In the genomic region with DNA sequence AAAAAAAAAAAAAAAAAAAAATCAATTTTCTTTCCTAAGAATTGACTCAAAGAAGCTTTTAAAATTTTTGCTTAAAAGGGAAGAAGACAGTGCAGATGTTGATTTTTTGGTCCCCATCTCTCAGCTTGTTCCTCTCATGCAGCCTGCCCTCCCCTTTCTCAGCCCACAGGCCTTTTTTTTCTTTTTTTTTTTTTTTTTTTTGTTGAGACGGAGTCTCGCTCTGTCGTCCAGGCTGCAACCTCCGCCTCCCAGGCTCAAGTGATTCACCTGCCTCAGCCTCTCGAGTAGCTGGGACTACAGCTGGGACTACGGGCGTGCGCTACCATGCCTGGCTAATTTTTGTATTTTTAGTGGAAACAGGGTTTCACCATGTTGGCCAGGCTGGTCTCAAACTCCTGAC, we compare ENCODE assay signal across 20 cellular contexts. TPM values are rescaled to one million over a fixed set of nuclear protein-coding genes. Genes with fewer than 3 reads are reported as not detected.
DNase-seq lines count a peak whose midpoint lies in the region; ATAC-seq and TF ChIP-seq lines count a peak whose summit lies in the region.
"Had no signal": no experiment of that assay in that cellular context is flagged by ENCODE, and none has a peak within 500 bp of the region (broad histone marks: within the 10 kb centered on the region; RNA-seq: fewer than 3 reads in every experiment).

No MANE protein-coding gene starts in this region.

- H3K9me2 ChIP-seq in GM23248 (ENCODE audit: insufficient read depth) = no peaks in the 10 kb centered on the region

- in situ Hi-C loops in GM23248 (cut with MboI) = no loop called here

- no peaks in the 10 kb centered on the region for H3K9me3 Mint-ChIP-seq in chondrocyte (ENCODE audit: low read depth)
- no peaks in the 10 kb centered on the region for H3K9me3 Mint-ChIP-seq in stimulated activated naive B cell treated with anti-CD40 and anti-IgM and Interleukin-4, amounts not matched to agents 10 μg/mL and 1 μg/mL and 100 μg/mL, for 72 hours

- peaks cover 93% of the 10 kb centered on the region for H3K4me1 Mint-ChIP-seq in chondrocyte (ENCODE audit: low read depth)
- peaks cover 56 to 85% of the 10 kb centered on the region in 2 donors for H3K4me1 Mint-ChIP-seq in stimulated activated naive B cell treated with anti-CD40 and anti-IgM and Interleukin-4, amounts not matched to agents 10 μg/mL and 1 μg/mL and 100 μg/mL, for 72 hours

- CTCF ChIA-PET in HEK293T (lab: Yijun Ruan, JAX) (interaction anchor here (0.6 to 1.2 kb wide), 3 partner anchors 19 to 94 kb away, joined by 3 read pairs; no protein-coding TSS in a partner anchor), RWPE1 (lab: Yijun Ruan, JAX) (interaction anchor here (0.6 kb wide), 1 partner anchor 12 kb away, joined by 5 read pairs; no protein-coding TSS in a partner anchor)

- 93 to 94% methylated on average over 8 of the region's 8 CpGs for WGBS in GM23248 (ENCODE audit: low coverage in 1 of 2, low lambda C conversion rate in 2 of 2, missing lambda C conversion rate in 2 of 2), 2 experiments

- H3K4me3 Mint-ChIP-seq in chondrocyte (ENCODE audit: unreplicated experiment) = no peak overlapping the region
- H3K4me3 Mint-ChIP-seq in stimulated activated naive B cell treated with anti-CD40 and anti-IgM and Interleukin-4, amounts not matched to agents 10 μg/mL and 1 μg/mL and 100 μg/mL, for 72 hours = no peak overlapping the region

- no peaks in the 10 kb centered on the region for H3K27me3 Mint-ChIP-seq in chondrocyte (ENCODE audit: low read depth)
- H3K27me3 Mint-ChIP-seq in stimulated activated naive B cell treated with anti-CD40 and anti-IgM and Interleukin-4, amounts not matched to agents 10 μg/mL and 1 μg/mL and 100 μg/mL, for 72 hours = no peaks in the 10 kb centered on the region

- POLR2A ChIA-PET in HEK293T (lab: Yijun Ruan, JAX) (no interaction called here), RWPE1 (lab: Yijun Ruan, JAX; ENCODE audit: low non-redundant PET) (interaction anchor here (0.7 kb wide), 1 partner anchor 16 kb away, joined by 7 read pairs; no protein-coding TSS in a partner anchor)

- H4K20me1 ChIP-seq in GM23248 (ENCODE audit: insufficient read depth) = 0 out of 2 replicates have a peak, but pooled peaks cover 5% of the 10 kb centered on the region

- peak overlapping the region; percentile 22 for H3K27ac ChIP-seq in parathyroid adenoma
- no peak overlapping the region for H3K27ac ChIP-seq in RWPE1
- no peak overlapping the region for H3K27ac ChIP-seq in GM23248

- H3K79me2 ChIP-seq in parathyroid adenoma (peaks cover 87% of the 10 kb centered on the region), GM23248 (ENCODE audit: insufficient read depth) (peaks cover 78% of the 10 kb centered on the region)

- TF ChIP-seq CTCF in chondrocyte (IDR thresholded peaks at IDR 0.05) (no peak), parathyroid adenoma (IDR thresholded peaks at IDR 0.05) (no peak), RWPE1 (conservative IDR thresholded peaks at IDR 0.05; ENCODE audit: low read depth) (no peak)

- H3K4me2 ChIP-seq in parathyroid adenoma (ENCODE audit: low read length) = no peak overlapping the region
- H3K4me2 ChIP-seq in GM23248 (ENCODE audit: unreplicated experiment) = no peak overlapping the region

- H2AFZ ChIP-seq in parathyroid adenoma = no peak overlapping the region
- H2AFZ ChIP-seq in GM23248 = no peak overlapping the region

- H3K27ac Mint-ChIP-seq in chondrocyte (ENCODE audit: unreplicated experiment) = peak overlapping the region; percentile 95
- H3K27ac Mint-ChIP-seq in stimulated activated naive B cell treated with anti-CD40 and anti-IgM and Interleukin-4, amounts not matched to agents 10 μg/mL and 1 μg/mL and 100 μg/mL, for 72 hours = peak overlapping the region; percentile 37

- DNase-seq in HEK293T (ENCODE audit: extremely low spot score) = no peak
- DNase-seq in chondrocyte (ENCODE audit: low spot score) = no peak
- no peak for DNase-seq in stimulated activated naive B cell treated with anti-CD40 and anti-IgM and Interleukin-4, amounts not matched to agents 10 μg/mL and 1 μg/mL and 100 μg/mL, for 72 hours
- no peak for DNase-seq in RWPE1 (ENCODE audit: low spot score)
- no peak for DNase-seq in GM23248
- DNase-seq: C1 segment of cervical spinal cord, DND-41, KG1, MV-4-11, NCI-H1694 treated with DMSO at 0.1 percent for 48 hours, NCI-H2107, NCI-H510A, NCI-H774, OCI-M1, SIG-M5 had no signal

- H3K4me3 ChIP-seq in parathyroid adenoma (ENCODE audit: low read depth, low read length) (no peak overlapping the region), GM23248 (no peak overlapping the region)
- H3K4me3 ChIP-seq: HAP-1 had no signal

- H3K27me3 ChIP-seq in parathyroid adenoma (ENCODE audit: control insufficient read depth, insufficient read depth, low read length) (no peaks in the 10 kb centered on the region), GM23248 (replicated peaks; ENCODE audit: insufficient read depth) (no peaks in the 10 kb centered on the region)

- H3K36me3 Mint-ChIP-seq in chondrocyte (ENCODE audit: low read depth) = peaks cover 13% of the 10 kb centered on the region
- H3K36me3 Mint-ChIP-seq in stimulated activated naive B cell treated with anti-CD40 and anti-IgM and Interleukin-4, amounts not matched to agents 10 μg/mL and 1 μg/mL and 100 μg/mL, for 72 hours = peaks cover 6 to 7% of the 10 kb centered on the region in 2 donors

- H3K9ac ChIP-seq in parathyroid adenoma = no peak overlapping the region
- H3K9ac ChIP-seq in GM23248 = no peak overlapping the region

- ATAC-seq in stimulated activated naive B cell treated with anti-CD40 and anti-IgM and Interleukin-4, amounts not matched to agents 10 μg/mL and 1 μg/mL and 100 μg/mL, for 72 hours (replicated peaks) = peak; percentile 43 to 44
- ATAC-seq in GM21423 (IDR thresholded peaks at IDR 0.05; ENCODE audit: unreplicated experiment) (no peak), HG02938 (IDR thresholded peaks at IDR 0.05; ENCODE audit: unreplicated experiment) (no peak)
- ATAC-seq: SK-N-SH treated with all-trans-retinoic acid at 6 μM for 48 hours had no signal

- peaks cover 78% of the 10 kb centered on the region for H3K4me1 ChIP-seq in parathyroid adenoma
- H3K4me1 ChIP-seq in GM23248 (ENCODE audit: insufficient read depth) = no peaks in the 10 kb centered on the region

- H3K9me3 ChIP-seq in parathyroid adenoma (ENCODE audit: control insufficient read depth, low read length) (no peaks in the 10 kb centered on the region), GM23248 (ENCODE audit: low read depth) (no peaks in the 10 kb centered on the region)
- H3K9me3 ChIP-seq: HAP-1 had no signal

- H3K36me3 ChIP-seq in parathyroid adenoma (ENCODE audit: control insufficient read depth, insufficient read depth, low read length) = no peaks in the 10 kb centered on the region
- H3K36me3 ChIP-seq in GM23248 (ENCODE audit: low read depth) = no peaks in the 10 kb centered on the region
- H3K36me3 ChIP-seq: HAP-1 had no signal

- no peaks in the 10 kb centered on the region for H3F3A ChIP-seq in GM23248 (ENCODE audit: insufficient read depth)

TF ChIP-seq in HEK293T, 16 proteins besides CTCF, POLR2A, EP300 and RAD21:
- no peak for TF ChIP-seq FOXK2 (IDR thresholded peaks at IDR 0.05)
- no peak for TF ChIP-seq FOXM1 (IDR thresholded peaks at IDR 0.05; ENCODE audit: borderline replicate concordance)
- peak; percentile 74 for TF ChIP-seq ZNF384 (IDR thresholded peaks at IDR 0.05)

RNA-seq across cellular contexts. Expression of gene YPEL2, which starts 17.7 kb away (rescaled TPM):
- total RNA-seq in chondrocyte = 41.9 to 52.2 TPM (median 52.1 TPM) in 3 replicates
- 5.8 and 6.6 TPM in 2 replicates for total RNA-seq in GM23248 (2014; rRNA removed; shearing (Covaris generic))
- polyA plus RNA-seq in GM23248 (2016; fragmentation: Nextera tagmentation; extraction: Ambion mirVana) = 9.0 and 9.6 TPM in 2 replicates

Comparison
In these comparisons a context has a peak if more than half of its experiments do, and no peak if none do; other contexts are left out.
1. ATAC-seq: peak in stimulated activated naive B cell treated with anti-CD40 and anti-IgM and Interleukin-4, amounts not matched to agents 10 μg/mL and 1 μg/mL and 100 μg/mL, for 72 hours (2 of 2); none in GM21423 (single experiment) and HG02938 (single experiment).